ENCODE assay signal across 22 cellular contexts in genomic region chr14:55928316-55928715, GRCh38.
DNase-seq lines count a peak whose midpoint lies in the region; ATAC-seq, FAIRE-seq and TF ChIP-seq lines count a peak whose summit lies in the region.
"Had no signal": no experiment of that assay in that cellular context is flagged by ENCODE, and none has a peak within 500 bp of the region (broad histone marks: within the 10 kb centered on the region; RNA-seq: fewer than 3 reads in every experiment).

No MANE protein-coding gene starts in this region.

- peak; percentile 76 for FAIRE-seq in kidney (lab: Jason Lieb, UNC)
- FAIRE-seq: D721Med, G401.6, GM12891, GM19239, H54, HTR-8/SVneo had no signal

- H3K27ac ChIP-seq in kidney (ENCODE audit: low read depth in 2 of 2, low read length in 2 of 2) (peak overlapping the region in 1 of 2 donors; percentile 51), stomach (peak overlapping the region in 3 of 5 donors; percentile 2 to 62 (median 28))
- H3K27ac ChIP-seq: C4-2B, HL-60 had no signal

- H3K4me3 ChIP-seq in kidney (ENCODE audit: low read length in 2 of 2) (no peak overlapping the region), mucosa of descending colon (no peak overlapping the region), stomach (no peak overlapping the region)
- H3K4me3 ChIP-seq: GM23338 had no signal

- ATAC-seq in mucosa of descending colon: peak; percentile 50

- H3K9me3 ChIP-seq in kidney (ENCODE audit: control insufficient read depth in 1 of 2, low read length in 2 of 2): no peaks in the 10 kb centered on the region
- H3K9me3 ChIP-seq in mucosa of descending colon: no peaks in the 10 kb centered on the region
- no peaks in the 10 kb centered on the region for H3K9me3 ChIP-seq in stomach
- H3K9me3 ChIP-seq: BE2C, Caco-2 had no signal

- no peaks in the 10 kb centered on the region for H3K27me3 ChIP-seq in stomach
- H3K27me3 ChIP-seq: BE2C had no signal

- TF ChIP-seq POLR2A in stomach (IDR thresholded peaks at IDR 0.05): no peak

- intact Hi-C loops in kidney (cut with DNase I): no loop called here
- intact Hi-C loops in mucosa of descending colon (cut with DNase I, micrococcal nuclease): no loop called here
- intact Hi-C loops in stomach (cut with DNase I; ENCODE audit: low total_unique reads): no loop called here

- 13 to 27% (median 27%) methylated on average over 2 of the region's 2 CpGs for WGBS in stomach, 5 donors

- TF ChIP-seq EP300 in stomach (IDR thresholded peaks at IDR 0.05): no peak

- DNase-seq in HT-29 (ENCODE audit: low spot score) (peak; percentile 6), kidney (no peak), mucosa of descending colon (no peak), stomach (no peak), OCI-M1 (lab: John Stamatoyannopoulos, UW) (no peak)
- no peak for DNase-seq in stimulated activated CD4-positive, alpha-beta T cell treated with anti-CD3 and anti-CD28 coated beads, Interleukin-1b, Interleukin-23, amount 100 ng/mL, for 48 hours
- no peak for DNase-seq in activated CD4-positive, CD25-positive, alpha-beta regulatory T cell treated with anti-CD3 and anti-CD28 coated beads, Interleukin-2, amount 50 U/mL, for 72 hours
- DNase-seq: ACHN; BE2C; Caco-2; CD4-positive, alpha-beta T cell; HCEC 1CT; IMR-90 had no signal

- no peak overlapping the region for H3K9ac ChIP-seq in kidney (ENCODE audit: low read length in 2 of 2)

- no peaks in the 10 kb centered on the region for H3K36me3 ChIP-seq in kidney (ENCODE audit: control insufficient read depth in 1 of 2, insufficient read depth in 2 of 2, low read length in 2 of 2)
- H3K36me3 ChIP-seq in mucosa of descending colon (ENCODE audit: low read depth): no peaks in the 10 kb centered on the region
- no peaks in the 10 kb centered on the region for H3K36me3 ChIP-seq in stomach
- H3K36me3 ChIP-seq: BE2C had no signal

- peaks cover 0 to 25% of the 10 kb centered on the region in 2 donors for H3K4me1 ChIP-seq in kidney (ENCODE audit: control insufficient read depth in 1 of 2, insufficient read depth in 1 of 2, low read depth in 1 of 2, low read length in 2 of 2)
- H3K4me1 ChIP-seq in mucosa of descending colon (ENCODE audit: low read depth): peaks cover 13% of the 10 kb centered on the region
- H3K4me1 ChIP-seq in stomach: peaks cover 3 to 29% (median 12%) of the 10 kb centered on the region in 4 donors

- TF ChIP-seq CTCF in kidney (IDR thresholded peaks at IDR 0.05; ENCODE audit: borderline replicate concordance, extremely low read depth, insufficient read depth) (no peak), mucosa of descending colon (IDR thresholded peaks at IDR 0.05) (no peak), stomach (IDR thresholded peaks at IDR 0.05) (no peak)
